In the genomic region with DNA sequence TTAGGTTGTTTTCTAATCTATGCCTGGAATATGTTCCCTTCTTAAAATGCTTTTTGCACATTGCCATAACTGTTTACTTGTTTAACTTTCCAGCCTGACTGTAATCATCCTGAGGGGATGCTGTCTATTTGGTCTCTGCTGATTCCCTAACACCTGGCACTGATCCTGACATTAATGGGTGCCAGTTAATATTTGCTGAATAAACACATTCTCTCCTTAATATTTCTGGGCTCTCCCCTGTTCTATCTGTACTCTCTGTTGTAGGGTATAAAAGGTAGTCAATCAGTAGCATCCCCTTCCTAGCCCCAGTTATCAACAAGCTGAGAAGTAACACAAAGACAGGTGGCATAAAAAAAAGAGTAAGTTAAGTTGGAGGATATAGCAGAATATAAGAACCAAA, we compare ENCODE assay signal across 27 cellular contexts. TPM values are rescaled to one million over a fixed set of nuclear protein-coding genes. Genes with fewer than 3 reads are reported as not detected.
DNase-seq lines count a peak whose midpoint lies in the region; ATAC-seq, FAIRE-seq and TF ChIP-seq lines count a peak whose summit lies in the region.
"Had no signal": no experiment of that assay in that cellular context is flagged by ENCODE, and none has a peak within 500 bp of the region (broad histone marks: within the 10 kb centered on the region; RNA-seq: fewer than 3 reads in every experiment).

No MANE protein-coding gene starts in this region.

- no peak for FAIRE-seq in HepG2 (lab: Jason Lieb, UNC)
- no peak for FAIRE-seq in K562 (lab: Jason Lieb, UNC)
- FAIRE-seq: GM12878, GM12892, GM18507, GM19239 had no signal

- CTCF ChIA-PET in HepG2 (lab: Yijun Ruan, JAX; ENCODE audit: low intra/inter-chr PET ratio, low total read pairs) = no interaction called here
- CTCF ChIA-PET in K562 (lab: Yijun Ruan, JAX; ENCODE audit: low intra/inter-chr PET ratio) = no interaction called here

- H3K79me2 ChIP-seq in HepG2 (ENCODE audit: insufficient read depth, low read length) (no peaks in the 10 kb centered on the region), K562 (ENCODE audit: control insufficient read depth, insufficient read depth, low read length) (no peaks in the 10 kb centered on the region), parathyroid adenoma (no peaks in the 10 kb centered on the region)

- POLR2A ChIA-PET in HepG2 (lab: Yijun Ruan, JAX) = no interaction called here
- POLR2A ChIA-PET in K562 (lab: Yijun Ruan, JAX) = no interaction called here

- H3K27me3 ChIP-seq in HepG2 (ENCODE audit: control insufficient read depth in 1 of 2, insufficient read depth in 2 of 2, low read length in 2 of 2) = peaks cover 0 to 12% of the 10 kb centered on the region in 2 experiments; a peak in 2 of 5 replicates
- no peaks in the 10 kb centered on the region for H3K27me3 ChIP-seq in right lobe of liver
- H3K27me3 ChIP-seq in K562 (ENCODE audit: control insufficient read depth in 2 of 2, insufficient read depth in 2 of 2, low read length in 2 of 2) = peaks cover 4 to 8% of the 10 kb centered on the region in 2 experiments; a peak in 3 of 5 replicates
- no peaks in the 10 kb centered on the region for H3K27me3 ChIP-seq in parathyroid adenoma (ENCODE audit: control insufficient read depth, insufficient read depth, low read length)
- H3K27me3 ChIP-seq: BE2C, BLaER1 had no signal

- TF ChIP-seq RAD21 in HepG2 (CRISPR knock-in tag; IDR thresholded peaks at IDR 0.05) (no peak), K562 (CRISPR knock-in tag; conservative IDR thresholded peaks at IDR 0.05 in 1 of 2, IDR thresholded peaks at IDR 0.05 in 1 of 2) (no peak)

- TF ChIP-seq CTCF in HepG2 (CRISPR knock-in tag; IDR thresholded peaks at IDR 0.05) = no peak
- no peak for TF ChIP-seq CTCF in right lobe of liver (IDR thresholded peaks at IDR 0.05)
- no peak for TF ChIP-seq CTCF in K562 (IDR thresholded peaks at IDR 0.05 in 2 of 3, conservative IDR thresholded peaks at IDR 0.05 in 1 of 3; ENCODE audit: insufficient read depth in 2 of 3, low read depth in 1 of 3, low read length in 3 of 3)
- no peak for TF ChIP-seq CTCF in parathyroid adenoma (IDR thresholded peaks at IDR 0.05)

- no peak overlapping the region for H3K4me3 Mint-ChIP-seq in natural killer cell treated with Interleukin-12 subunit alpha and Interleukin-12 subunit beta and Interleukin-15 and Interleukin-18, amount 100 ng/mL, for 72 hours
- H3K4me3 Mint-ChIP-seq: CD4-positive, alpha-beta memory T cell; CD4-positive, CD25-positive, alpha-beta regulatory T cell; CD8-positive, alpha-beta memory T cell had no signal

- no peaks in the 10 kb centered on the region for H3K9me3 Mint-ChIP-seq in natural killer cell treated with Interleukin-12 subunit alpha and Interleukin-12 subunit beta and Interleukin-15 and Interleukin-18, amount 100 ng/mL, for 72 hours
- H3K9me3 Mint-ChIP-seq: CD4-positive, alpha-beta memory T cell; CD8-positive, alpha-beta memory T cell had no signal

- no peak overlapping the region for H3K27ac Mint-ChIP-seq in natural killer cell treated with Interleukin-12 subunit alpha and Interleukin-12 subunit beta and Interleukin-15 and Interleukin-18, amount 100 ng/mL, for 72 hours
- H3K27ac Mint-ChIP-seq: CD14-positive monocyte; CD4-positive, alpha-beta memory T cell; CD4-positive, CD25-positive, alpha-beta regulatory T cell had no signal

- DNase-seq in HepG2 (ENCODE audit: low spot score) (no peak), right lobe of liver (no peak), K562 (ENCODE audit: extremely low read depth in 1 of 4, low spot score in 3 of 4) (no peak)
- no peak for DNase-seq in natural killer cell treated with Interleukin-12 subunit alpha and Interleukin-12 subunit beta and Interleukin-15 and Interleukin-18, amount 100 ng/mL, for 72 hours (ENCODE audit: low spot score)
- DNase-seq: ACHN; BE2C; C1 segment of cervical spinal cord; CD4-positive, alpha-beta memory T cell; CD4-positive, CD25-positive, alpha-beta regulatory T cell; CD8-positive, alpha-beta memory T cell; COR-L47; DMS 273 treated with DMSO at 0.1 percent for 48 hours; DMS153; DMS53; DMS79; DND-41; EL; GDM1 had no signal

- H3K9ac ChIP-seq in HepG2 (ENCODE audit: insufficient read depth, low read depth, low read length) = no peak overlapping the region
- H3K9ac ChIP-seq in K562 (ENCODE audit: insufficient read depth in 1 of 2, low read depth in 2 of 2, low read length in 2 of 2) = no peak overlapping the region
- no peak overlapping the region for H3K9ac ChIP-seq in parathyroid adenoma
- H3K9ac ChIP-seq: BLaER1 had no signal

- intact Hi-C loops in HepG2 (cut with micrococcal nuclease; ENCODE audit: unreplicated experiment) = no loop called here
- intact Hi-C loops in right lobe of liver (cut with DNase I) = no loop called here
- intact Hi-C loops in K562 (cut with micrococcal nuclease) = no loop called here

- no peak for TF ChIP-seq EP300 in HepG2 (IDR thresholded peaks at IDR 0.05; ENCODE audit: low read depth in 2 of 2, low read length in 2 of 2)
- TF ChIP-seq EP300 in HepG2 (CRISPR knock-in tag; IDR thresholded peaks at IDR 0.05; ENCODE audit: borderline replicate concordance) = no peak
- no peak for TF ChIP-seq EP300 in K562 (IDR thresholded peaks at IDR 0.05; ENCODE audit: low read length)

- no peaks in the 10 kb centered on the region for H3K36me3 ChIP-seq in HepG2 (replicated peaks in 1 of 2; ENCODE audit: control insufficient read depth in 1 of 2, insufficient read depth in 2 of 2, low read length in 2 of 2)
- no peaks in the 10 kb centered on the region for H3K36me3 ChIP-seq in right lobe of liver
- H3K36me3 ChIP-seq in K562 (ENCODE audit: control insufficient read depth, insufficient read depth, low read length) = no peaks in the 10 kb centered on the region
- H3K36me3 ChIP-seq in parathyroid adenoma (ENCODE audit: control insufficient read depth, insufficient read depth, low read length) = no peaks in the 10 kb centered on the region
- H3K36me3 ChIP-seq: BE2C, BLaER1 had no signal

- ATAC-seq in HepG2 (no peak), right lobe of liver (no peak), K562 (no peak), HG03520 (IDR thresholded peaks at IDR 0.05; ENCODE audit: unreplicated experiment) (no peak)
- no peak for ATAC-seq in natural killer cell treated with Interleukin-12 subunit alpha and Interleukin-12 subunit beta and Interleukin-15 and Interleukin-18, amount 100 ng/mL, for 72 hours
- ATAC-seq: GM12878 had no signal

- no peaks in the 10 kb centered on the region for H3K4me1 ChIP-seq in HepG2 (ENCODE audit: insufficient read depth, low read length)
- H3K4me1 ChIP-seq in right lobe of liver = no peaks in the 10 kb centered on the region
- H3K4me1 ChIP-seq in K562 (replicated peaks in 1 of 2; ENCODE audit: control insufficient read depth in 2 of 2, insufficient read depth in 2 of 2, low read length in 2 of 2) = no peaks in the 10 kb centered on the region
- peaks cover 24% of the 10 kb centered on the region for H3K4me1 ChIP-seq in parathyroid adenoma
- H3K4me1 ChIP-seq: BE2C had no signal

- no peaks in the 10 kb centered on the region for H3K4me1 Mint-ChIP-seq in natural killer cell treated with Interleukin-12 subunit alpha and Interleukin-12 subunit beta and Interleukin-15 and Interleukin-18, amount 100 ng/mL, for 72 hours (ENCODE audit: low read depth in 2 of 2)
- H3K4me1 Mint-ChIP-seq: CD4-positive, alpha-beta memory T cell; CD4-positive, CD25-positive, alpha-beta regulatory T cell; CD8-positive, alpha-beta memory T cell had no signal

- H3K4me3 ChIP-seq in HepG2 (replicated peaks in 1 of 3; ENCODE audit: insufficient read depth in 1 of 3, low read depth in 2 of 3, low read length in 3 of 3) (no peak overlapping the region), right lobe of liver (no peak overlapping the region), K562 (no peak overlapping the region), parathyroid adenoma (ENCODE audit: low read depth, low read length) (no peak overlapping the region)
- H3K4me3 ChIP-seq: BLaER1, GM12878 had no signal

- BruUV-seq in HepG2 (replicated peaks; lab: Mats Ljungman, UMichigan) (no TSS peak), K562 (replicated peaks; lab: Mats Ljungman, UMichigan) (no TSS peak)

- no peaks in the 10 kb centered on the region for H4K20me1 ChIP-seq in HepG2 (ENCODE audit: insufficient read depth, low read length)
- no peaks in the 10 kb centered on the region; the same call in 1 of the 2 replicates for H4K20me1 ChIP-seq in K562 (replicated peaks; ENCODE audit: control insufficient read depth, insufficient read depth, low read length)
- H4K20me1 ChIP-seq: BLaER1 had no signal

- H3K27me3 Mint-ChIP-seq in natural killer cell treated with Interleukin-12 subunit alpha and Interleukin-12 subunit beta and Interleukin-15 and Interleukin-18, amount 100 ng/mL, for 72 hours = peaks cover 31 to 45% of the 10 kb centered on the region in 2 donors

- peaks cover 3% of the 10 kb centered on the region for H3K9me1 ChIP-seq in K562 (ENCODE audit: control insufficient read depth, insufficient read depth, low read length)

- H3K4me2 ChIP-seq in HepG2 (ENCODE audit: low read depth, low read length) (no peak overlapping the region), K562 (ENCODE audit: insufficient read depth, low read length) (no peak overlapping the region), parathyroid adenoma (ENCODE audit: low read length) (no peak overlapping the region)
- H3K4me2 ChIP-seq: BLaER1 had no signal

- no peaks in the 10 kb centered on the region for H3K36me3 Mint-ChIP-seq in natural killer cell treated with Interleukin-12 subunit alpha and Interleukin-12 subunit beta and Interleukin-15 and Interleukin-18, amount 100 ng/mL, for 72 hours
- H3K36me3 Mint-ChIP-seq: CD14-positive monocyte; CD4-positive, alpha-beta memory T cell; CD4-positive, CD25-positive, alpha-beta regulatory T cell had no signal

- H2AFZ ChIP-seq in HepG2 (ENCODE audit: low read length) (no peak overlapping the region), K562 (ENCODE audit: low read depth, low read length) (no peak overlapping the region), parathyroid adenoma (peak overlapping the region; percentile 34)

- no peaks in the 10 kb centered on the region for H3K9me3 ChIP-seq in HepG2 (ENCODE audit: low read length)
- H3K9me3 ChIP-seq in right lobe of liver = no peaks in the 10 kb centered on the region
- H3K9me3 ChIP-seq in K562 (replicated peaks; ENCODE audit: control insufficient read depth, insufficient read depth, low read depth, low read length) = no peaks in the 10 kb centered on the region
- no peaks in the 10 kb centered on the region for H3K9me3 ChIP-seq in parathyroid adenoma (ENCODE audit: control insufficient read depth, low read length)
- H3K9me3 ChIP-seq: BE2C, BLaER1 had no signal

- TF ChIP-seq POLR2A in HepG2 (IDR thresholded peaks at IDR 0.05; ENCODE audit: insufficient read depth in 1 of 2, low read depth in 2 of 2, low read length in 2 of 2) = no peak
- TF ChIP-seq POLR2A in right lobe of liver (IDR thresholded peaks at IDR 0.05) = no peak
- TF ChIP-seq POLR2A in K562 (conservative IDR thresholded peaks at IDR 0.05) = no peak

- H3K27ac ChIP-seq in HepG2 (ENCODE audit: extremely low read length, insufficient read depth, low read length) (no peak overlapping the region), right lobe of liver (no peak overlapping the region), K562 (ENCODE audit: extremely low read depth, low read depth, low read length) (no peak overlapping the region), parathyroid adenoma (peak overlapping the region; percentile 88)
- H3K27ac ChIP-seq: 22Rv1, BLaER1 had no signal

- in situ Hi-C loops in HepG2 (cut with HindIII; ENCODE audit: extremely low pct_ligation_motif_present, low pct_unique_long_range_greater_than_20kb) (no loop called here), K562 (cut with MboI) (no loop called here)

RNA-seq across cellular contexts. Expression of a gene that starts 21.3 kb away (rescaled TPM):
- 6.0 and 9.3 TPM in 2 replicates for total RNA-seq in HepG2 (2016; rRNA removed; fragmentation: Illumina TruSeq; extraction: Trizol)
- 1.5 and 1.9 TPM in 2 replicates for total RNA-seq in HepG2 (2016; cell fraction: cytosol; rRNA removed; fragmentation: Illumina TruSeq; extraction: Trizol; ENCODE audit: low read depth)
- 7.4 and 9.7 TPM in 2 replicates for total RNA-seq in HepG2 (2016; cell fraction: insoluble cytoplasmic fraction; rRNA removed; fragmentation: Illumina TruSeq; extraction: Trizol)
- 3.7 and 5.5 TPM in 2 replicates for total RNA-seq in HepG2 (2016; cell fraction: membrane; rRNA removed; fragmentation: Illumina TruSeq; extraction: Trizol)
- total RNA-seq in HepG2 (2016; cell fraction: nucleus; rRNA removed; fragmentation: Illumina TruSeq; extraction: Trizol) = 9.1 TPM in 2 replicates
- 10.2 and 10.9 TPM in 2 replicates for polyA plus RNA-seq in HepG2 (2011; rRNA removed)
- 10.4 and 13.6 TPM in 2 replicates for polyA plus RNA-seq in HepG2 (2011; cell fraction: cytosol; rRNA removed)
- polyA plus RNA-seq in HepG2 (2011; cell fraction: nucleus; rRNA removed) = 5.6 and 5.9 TPM in 2 replicates
- 3.1 and 5.5 TPM in 2 replicates for polyA plus RNA-seq in HepG2 (2012)
- 1.0 and 1.6 TPM in 2 replicates for polyA plus RNA-seq in HepG2 (2016; cell fraction: cytosol; fragmentation: Illumina TruSeq; extraction: Trizol; ENCODE audit: low read depth)
- 5.0 and 5.6 TPM in 2 replicates for polyA plus RNA-seq in HepG2 (2016; cell fraction: insoluble cytoplasmic fraction; fragmentation: Illumina TruSeq; extraction: Trizol; ENCODE audit: low read depth)
- polyA plus RNA-seq in HepG2 (2016; cell fraction: membrane; fragmentation: Illumina TruSeq; extraction: Trizol; ENCODE audit: low read depth) = 2.8 and 2.9 TPM in 2 replicates
- polyA plus RNA-seq in HepG2 (2016; cell fraction: nucleus; fragmentation: Illumina TruSeq; extraction: Trizol; ENCODE audit: insufficient read depth, low read depth) = 10.8 and 11.0 TPM in 2 replicates
- 10.3 and 20.0 TPM in 2 replicates for polyA minus RNA-seq in HepG2 (2011; rRNA and poly(A)+ RNA removed; ENCODE audit: low replicate concordance)
- 3.7 and 5.4 TPM in 2 replicates for polyA minus RNA-seq in HepG2 (2011; cell fraction: cytosol; rRNA and poly(A)+ RNA removed)
- 12.2 and 15.7 TPM in 2 replicates for polyA minus RNA-seq in HepG2 (2011; cell fraction: nucleus; rRNA and poly(A)+ RNA removed)
- 10 to 100 TPM; 11.5 to 43.4 (median 25.0) TPM for total RNA-seq in right lobe of liver
- total RNA-seq in K562 (2011; cell fraction: chromatin; rRNA removed; ENCODE audit: low replicate concordance) = 5.2 and 7.8 TPM in 2 replicates
- total RNA-seq in K562 (2011; cell fraction: nucleolus; rRNA removed) = 7.8 and 9.8 TPM in 2 replicates
- total RNA-seq in K562 (2011; cell fraction: nucleoplasm; rRNA removed) = 5.3 and 11.9 TPM in 2 replicates
- total RNA-seq in K562 (2014; rRNA removed) = 1.5 and 2.0 TPM in 2 replicates
- total RNA-seq in K562 (2014; rRNA removed; fragmentation: Illumina TruSeq; extraction: Trizol) = 2.5 and 2.7 TPM in 2 replicates
- 2.6 and 3.5 TPM in 2 replicates for total RNA-seq in K562 (2015; rRNA removed; fragmentation: Illumina TruSeq; extraction: Trizol)
- total RNA-seq in K562 (2021) = 2.2 and 2.3 TPM in 2 replicates
- 2.8 and 4.3 TPM in 2 replicates for polyA plus RNA-seq in K562 (2011; rRNA removed)
- polyA plus RNA-seq in K562 (2011; cell fraction: cytosol; rRNA removed) = 3.8 and 6.4 TPM in 2 replicates
- polyA plus RNA-seq in K562 (2011; cell fraction: nucleus; rRNA removed) = 3.0 and 4.7 TPM in 2 replicates
- 2.1 and 2.4 TPM in 2 replicates for polyA plus RNA-seq in K562 (2012)
- 2.3 and 2.5 TPM in 2 replicates for polyA plus RNA-seq in K562 (2014; fragmentation: Illumina TruSeq; extraction: Trizol)
- 1 to 10 TPM; 1.5 to 2.2 TPM for polyA plus RNA-seq in K562 (2014; fragmentation: Nextera tagmentation; extraction: Ambion mirVana)
- 2.2 and 3.6 TPM in 2 replicates for polyA plus RNA-seq in K562 (2014; rRNA removed)
- 2.9 and 4.3 TPM in 2 replicates for polyA minus RNA-seq in K562 (2011; rRNA and poly(A)+ RNA removed)
- 0.57 TPM in 1 of 2 replicates, not detected in the other for polyA minus RNA-seq in K562 (2011; cell fraction: cytosol; rRNA and poly(A)+ RNA removed)
- 4.6 and 5.8 TPM in 2 replicates for polyA minus RNA-seq in K562 (2011; cell fraction: nucleus; rRNA and poly(A)+ RNA removed)
- total RNA-seq in natural killer cell treated with Interleukin-12 subunit alpha and Interleukin-12 subunit beta and Interleukin-15 and Interleukin-18, amount 100 ng/mL, for 72 hours = 1 to 10 TPM; 4.3 to 4.8 TPM
